In the genomic region with DNA sequence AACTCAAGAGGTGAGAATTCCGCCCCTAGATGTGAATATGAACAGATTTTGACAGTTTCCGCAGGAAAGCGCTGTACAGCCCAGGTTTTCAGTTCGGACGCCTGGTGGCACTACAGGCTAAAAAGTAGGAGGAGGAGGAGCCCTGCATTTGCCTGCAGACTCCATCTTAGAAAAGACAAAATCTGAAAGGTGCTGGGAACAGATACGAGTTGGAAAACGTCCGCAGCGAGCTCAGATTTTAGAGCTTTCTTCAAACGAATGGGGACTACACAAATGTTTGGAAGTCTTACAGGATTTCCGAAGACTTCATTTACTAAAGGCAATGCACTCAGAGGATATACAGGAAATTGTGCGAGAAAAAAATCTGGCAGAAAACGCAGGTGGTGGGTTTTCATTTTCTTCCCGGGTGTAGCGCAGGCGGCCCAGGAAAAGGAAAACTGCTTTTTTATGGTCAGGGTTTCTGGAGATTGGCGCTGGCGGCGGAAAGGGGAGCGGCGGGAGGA, we compare ENCODE assay signal across 1 cellular context.
TF ChIP-seq lines count a peak whose summit lies in the region.

No MANE protein-coding gene starts in this region.

TF ChIP-seq in SK-N-SH, 30 proteins besides CTCF, POLR2A, EP300 and RAD21 (continued from another document):
- TF ChIP-seq MXI1 (IDR thresholded peaks at IDR 0.05; ENCODE audit: low read depth, low read length) (no peak), FOXJ3 (CRISPR knock-in tag; IDR thresholded peaks at IDR 0.05) (no peak), GATA2 (CRISPR knock-in tag; IDR thresholded peaks at IDR 0.05) (no peak), SIN3A (IDR thresholded peaks at IDR 0.05; ENCODE audit: borderline replicate concordance, low read depth, low read length) (no peak), MEF2A (IDR thresholded peaks at IDR 0.05; ENCODE audit: borderline replicate concordance, low read depth) (no peak), USF1 (IDR thresholded peaks at IDR 0.05; ENCODE audit: borderline replicate concordance, low read depth) (no peak), GABPA (IDR thresholded peaks at IDR 0.05; ENCODE audit: low read depth) (0 out of 2 replicates have a peak, but pooled peaks have one; percentile 6), TAF1 (IDR thresholded peaks at IDR 0.05; ENCODE audit: borderline replicate concordance, low read depth, low read length) (no peak), TEAD4 (IDR thresholded peaks at IDR 0.05; ENCODE audit: borderline replicate concordance, insufficient read depth) (no peak), EZH2phosphoT487 (IDR thresholded peaks at IDR 0.05; ENCODE audit: borderline replicate concordance, low read depth) (no peak), PBX3 (IDR thresholded peaks at IDR 0.05) (no peak), SMC3 (IDR thresholded peaks at IDR 0.05; ENCODE audit: low read depth, low read length) (peak; percentile 45), RFX5 (IDR thresholded peaks at IDR 0.05; ENCODE audit: low read length) (0 out of 2 replicates have a peak, but pooled peaks have one; percentile 28)
- TF ChIP-seq, protein P1, sequence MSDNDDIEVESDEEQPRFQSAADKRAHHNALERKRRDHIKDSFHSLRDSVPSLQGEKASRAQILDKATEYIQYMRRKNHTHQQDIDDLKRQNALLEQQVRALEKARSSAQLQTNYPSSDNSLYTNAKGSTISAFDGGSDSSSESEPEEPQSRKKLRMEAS (IDR thresholded peaks at IDR 0.05; ENCODE audit: low read depth): peak; percentile 49; the same call in 1 of the 2 replicates
- TF ChIP-seq, protein P2, sequence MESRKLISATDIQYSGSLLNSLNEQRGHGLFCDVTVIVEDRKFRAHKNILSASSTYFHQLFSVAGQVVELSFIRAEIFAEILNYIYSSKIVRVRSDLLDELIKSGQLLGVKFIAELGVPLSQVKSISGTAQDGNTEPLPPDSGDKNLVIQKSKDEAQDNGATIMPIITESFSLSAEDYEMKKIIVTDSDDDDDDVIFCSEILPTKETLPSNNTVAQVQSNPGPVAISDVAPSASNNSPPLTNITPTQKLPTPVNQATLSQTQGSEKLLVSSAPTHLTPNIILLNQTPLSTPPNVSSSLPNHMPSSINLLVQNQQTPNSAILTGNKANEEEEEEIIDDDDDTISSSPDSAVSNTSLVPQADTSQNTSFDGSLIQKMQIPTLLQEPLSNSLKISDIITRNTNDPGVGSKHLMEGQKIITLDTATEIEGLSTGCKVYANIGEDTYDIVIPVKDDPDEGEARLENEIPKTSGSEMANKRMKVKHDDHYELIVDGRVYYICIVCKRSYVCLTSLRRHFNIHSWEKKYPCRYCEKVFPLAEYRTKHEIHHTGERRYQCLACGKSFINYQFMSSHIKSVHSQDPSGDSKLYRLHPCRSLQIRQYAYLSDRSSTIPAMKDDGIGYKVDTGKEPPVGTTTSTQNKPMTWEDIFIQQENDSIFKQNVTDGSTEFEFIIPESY (IDR thresholded peaks at IDR 0.05; ENCODE audit: borderline replicate concordance, low read depth): no peak
